4 cellular contexts compared by ENCODE assay signal in the genomic region with DNA sequence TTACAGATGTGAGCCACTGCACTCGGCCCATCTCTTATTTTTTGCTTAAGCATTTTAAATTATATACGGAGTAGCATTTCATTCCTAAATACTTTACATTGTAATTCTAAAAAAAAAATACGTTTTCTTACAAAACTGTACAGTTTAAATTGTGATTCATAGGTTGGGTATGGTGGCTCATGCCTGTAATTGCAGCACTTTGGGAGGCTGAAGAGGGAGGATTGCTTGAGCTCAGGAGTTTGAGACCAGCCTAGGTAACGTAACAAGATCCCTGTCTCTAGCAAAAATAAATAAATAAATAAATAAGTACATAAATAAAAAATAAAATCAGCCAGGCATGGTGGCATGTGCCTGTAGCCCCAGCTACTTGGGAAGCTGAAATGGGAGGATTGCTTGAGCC.
TF ChIP-seq lines count a peak whose summit lies in the region.

No MANE protein-coding gene starts in this region.

TF ChIP-seq in SK-N-SH treated with all-trans-retinoic acid at 6 μM for 48 hours, 23 proteins besides CTCF, POLR2A, EP300 and RAD21:
- no peak for TF ChIP-seq TOX (CRISPR knock-in tag; IDR thresholded peaks at IDR 0.05; ENCODE audit: borderline replicate concordance)
- TF ChIP-seq ESRRG (CRISPR knock-in tag; IDR thresholded peaks at IDR 0.05) = no peak
- TF ChIP-seq OSR1 (CRISPR knock-in tag; IDR thresholded peaks at IDR 0.05) = no peak
- no peak for TF ChIP-seq ZNF8 (CRISPR knock-in tag; IDR thresholded peaks at IDR 0.05)
- no peak for TF ChIP-seq ZC3H10 (CRISPR knock-in tag; IDR thresholded peaks at IDR 0.05)
- TF ChIP-seq ISL1 (CRISPR knock-in tag; IDR thresholded peaks at IDR 0.05) = no peak
- no peak for TF ChIP-seq CSDC2 (CRISPR knock-in tag; IDR thresholded peaks at IDR 0.05)

TF ChIP-seq in SK-N-SH, 30 proteins besides CTCF, POLR2A, EP300 and RAD21:
- no peak for TF ChIP-seq EZH2phosphoT487 (IDR thresholded peaks at IDR 0.05; ENCODE audit: borderline replicate concordance, low read depth)
- no peak for TF ChIP-seq FOXJ3 (CRISPR knock-in tag; IDR thresholded peaks at IDR 0.05)
- no peak for TF ChIP-seq GATA2 (CRISPR knock-in tag; IDR thresholded peaks at IDR 0.05)
- no peak for TF ChIP-seq CHD2 (IDR thresholded peaks at IDR 0.05; ENCODE audit: low read length, partially characterized antibody)

TF ChIP-seq in IMR-90, 13 proteins besides CTCF, POLR2A, EP300 and RAD21:
- TF ChIP-seq BHLHE40 (IDR thresholded peaks at IDR 0.05; ENCODE audit: low read depth, low read length) (no peak), CHD1 (IDR thresholded peaks at IDR 0.05; ENCODE audit: low read depth, low read length) (no peak), MAFK (IDR thresholded peaks at IDR 0.05; ENCODE audit: low read depth, low read length) (no peak), MXI1 (IDR thresholded peaks at IDR 0.05; ENCODE audit: borderline replicate concordance, low read depth, low read length) (no peak), MAZ (IDR thresholded peaks at IDR 0.05; ENCODE audit: borderline replicate concordance, low read depth, low read length) (no peak), FOS (IDR thresholded peaks at IDR 0.05; ENCODE audit: low read depth, low read length) (no peak), NFE2L2 (IDR thresholded peaks at IDR 0.05; ENCODE audit: low read depth, low read length) (no peak), SMC3 (IDR thresholded peaks at IDR 0.05; ENCODE audit: low read depth, low read length) (no peak), RFX5 (IDR thresholded peaks at IDR 0.05; ENCODE audit: low read depth, low read length) (no peak), CEBPB (IDR thresholded peaks at IDR 0.05; ENCODE audit: low read depth, low read length) (no peak), RCOR1 (IDR thresholded peaks at IDR 0.05; ENCODE audit: insufficient replicate concordance, low read length) (no peak)
- TF ChIP-seq, protein P1, sequence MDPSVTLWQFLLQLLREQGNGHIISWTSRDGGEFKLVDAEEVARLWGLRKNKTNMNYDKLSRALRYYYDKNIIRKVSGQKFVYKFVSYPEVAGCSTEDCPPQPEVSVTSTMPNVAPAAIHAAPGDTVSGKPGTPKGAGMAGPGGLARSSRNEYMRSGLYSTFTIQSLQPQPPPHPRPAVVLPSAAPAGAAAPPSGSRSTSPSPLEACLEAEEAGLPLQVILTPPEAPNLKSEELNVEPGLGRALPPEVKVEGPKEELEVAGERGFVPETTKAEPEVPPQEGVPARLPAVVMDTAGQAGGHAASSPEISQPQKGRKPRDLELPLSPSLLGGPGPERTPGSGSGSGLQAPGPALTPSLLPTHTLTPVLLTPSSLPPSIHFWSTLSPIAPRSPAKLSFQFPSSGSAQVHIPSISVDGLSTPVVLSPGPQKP (IDR thresholded peaks at IDR 0.05; ENCODE audit: borderline replicate concordance, low read depth, low read length) = no peak
- TF ChIP-seq, protein P2, sequence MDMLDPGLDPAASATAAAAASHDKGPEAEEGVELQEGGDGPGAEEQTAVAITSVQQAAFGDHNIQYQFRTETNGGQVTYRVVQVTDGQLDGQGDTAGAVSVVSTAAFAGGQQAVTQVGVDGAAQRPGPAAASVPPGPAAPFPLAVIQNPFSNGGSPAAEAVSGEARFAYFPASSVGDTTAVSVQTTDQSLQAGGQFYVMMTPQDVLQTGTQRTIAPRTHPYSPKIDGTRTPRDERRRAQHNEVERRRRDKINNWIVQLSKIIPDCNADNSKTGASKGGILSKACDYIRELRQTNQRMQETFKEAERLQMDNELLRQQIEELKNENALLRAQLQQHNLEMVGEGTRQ (IDR thresholded peaks at IDR 0.05; ENCODE audit: low read depth, low read length) = no peak

TF ChIP-seq in K562, 482 proteins besides CTCF, POLR2A, EP300 and RAD21:
- no peak for TF ChIP-seq DACH1 (IDR thresholded peaks at IDR 0.05; ENCODE audit: partially characterized antibody)
